In the genomic region with DNA sequence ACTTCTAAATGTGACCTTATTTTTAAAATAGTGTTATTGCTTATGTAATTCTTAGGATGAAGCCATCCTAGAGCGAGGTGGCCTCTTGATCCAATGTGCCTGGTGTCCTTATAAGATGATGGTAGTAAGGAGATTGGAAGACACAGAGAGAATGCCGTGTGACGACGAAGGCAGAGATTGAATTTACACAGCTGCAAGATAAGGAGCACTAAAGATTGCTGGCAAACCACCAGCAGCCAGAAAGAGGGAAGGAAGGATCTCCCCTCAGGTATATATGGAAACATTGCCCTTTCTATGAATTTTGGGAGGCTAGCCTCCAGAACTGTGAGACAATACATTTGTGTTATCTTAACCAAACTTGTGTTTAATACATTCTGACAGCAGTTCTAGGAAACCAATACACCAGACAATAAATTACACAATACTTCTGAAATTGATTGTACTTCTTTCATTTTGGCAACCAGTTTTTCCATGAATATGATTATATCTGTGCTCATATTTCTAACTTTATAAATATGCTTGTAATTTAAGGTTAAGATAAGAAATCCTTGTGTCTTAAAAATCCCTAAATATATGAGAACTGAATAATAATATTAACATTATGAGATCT, we compare ENCODE assay signal across 17 cellular contexts.
DNase-seq lines count a peak whose midpoint lies in the region; ATAC-seq, FAIRE-seq and TF ChIP-seq lines count a peak whose summit lies in the region.
"Had no signal": no experiment of that assay in that cellular context is flagged by ENCODE, and none has a peak within 500 bp of the region (broad histone marks: within the 10 kb centered on the region; RNA-seq: fewer than 3 reads in every experiment).

No MANE protein-coding gene starts in this region.

- H3K27ac ChIP-seq in DND-41 (ENCODE audit: low read length), result no peak overlapping the region
- H3K27ac ChIP-seq in Karpas-422 (ENCODE audit: low read length), result peak overlapping the region; percentile 76
- no peak overlapping the region for H3K27ac ChIP-seq in K562 (ENCODE audit: extremely low read depth, low read depth, low read length)

- H3K9ac ChIP-seq in DND-41 (ENCODE audit: low read depth, low read length), result no peak overlapping the region
- H3K9ac ChIP-seq in Karpas-422 (ENCODE audit: low read length), result peak overlapping the region; percentile 10; the same call in 1 of the 2 replicates
- no peak overlapping the region for H3K9ac ChIP-seq in K562 (ENCODE audit: insufficient read depth in 1 of 2, low read depth in 2 of 2, low read length in 2 of 2)

- in situ Hi-C loops in K562 (cut with MboI), result no loop called here

- FAIRE-seq in K562 (lab: Jason Lieb, UNC) (no peak), urothelium cell line (lab: Jason Lieb, UNC) (peak; percentile 59)
- FAIRE-seq: G401.6, GM12891 had no signal

- H3K4me3 ChIP-seq in DND-41 (ENCODE audit: low read depth in 1 of 2, low read length in 2 of 2) (no peak overlapping the region), Karpas-422 (ENCODE audit: low read length) (no peak overlapping the region), K562 (no peak overlapping the region), mucosa of descending colon (no peak overlapping the region), lower leg skin (ENCODE audit: low read depth, poor library complexity, severe bottlenecking) (no peak overlapping the region)
- H3K4me3 ChIP-seq: HAP-1 had no signal

- POLR2A ChIA-PET in K562 (lab: Yijun Ruan, JAX), result interaction anchor here (0.6 to 3.7 kb wide), 8 partner anchors 7 to 128 kb away, joined by 3 to 17 read pairs (median 4); no protein-coding TSS in a partner anchor

- H3K4me2 ChIP-seq in DND-41 (ENCODE audit: insufficient read depth, low read length) (no peak overlapping the region), Karpas-422 (ENCODE audit: low read depth, low read length, poor library complexity, severe bottlenecking) (no peak overlapping the region), K562 (ENCODE audit: insufficient read depth, low read length) (no peak overlapping the region)

- no peaks in the 10 kb centered on the region for H3K9me2 ChIP-seq in Karpas-422 (replicated peaks; ENCODE audit: insufficient read depth, low read length)

- H3K9me1 ChIP-seq in K562 (ENCODE audit: control insufficient read depth, insufficient read depth, low read length), result peaks cover 3% of the 10 kb centered on the region

- no peak for TF ChIP-seq POLR2A in K562 (conservative IDR thresholded peaks at IDR 0.05)
- no peak for TF ChIP-seq POLR2A in lower leg skin (IDR thresholded peaks at IDR 0.05)

- no peak for TF ChIP-seq EP300 in K562 (IDR thresholded peaks at IDR 0.05; ENCODE audit: low read length)

- H2AFZ ChIP-seq in DND-41 (ENCODE audit: low read depth, low read length) (peak overlapping the region; percentile 36), Karpas-422 (ENCODE audit: low read length) (no peak overlapping the region), K562 (ENCODE audit: low read depth, low read length) (no peak overlapping the region)

- H3K9me3 ChIP-seq in DND-41 (ENCODE audit: insufficient read depth, low read length, severe bottlenecking) (no peaks in the 10 kb centered on the region), Karpas-422 (ENCODE audit: low read length) (no peaks in the 10 kb centered on the region), K562 (replicated peaks; ENCODE audit: control insufficient read depth, insufficient read depth, low read depth, low read length) (no peaks in the 10 kb centered on the region), mucosa of descending colon (no peaks in the 10 kb centered on the region)
- H3K9me3 ChIP-seq: HAP-1 had no signal

- H3K27me3 ChIP-seq in DND-41 (ENCODE audit: insufficient read depth, low read length, poor library complexity) (no peaks in the 10 kb centered on the region), Karpas-422 (ENCODE audit: low read length) (no peaks in the 10 kb centered on the region), K562 (ENCODE audit: control insufficient read depth in 2 of 2, insufficient read depth in 2 of 2, low read length in 2 of 2) (peaks cover 0 to 16% of the 10 kb centered on the region in 2 experiments; a peak in 2 of 5 replicates)

- H3K79me2 ChIP-seq in DND-41 (ENCODE audit: insufficient read depth, low read length), result no peaks in the 10 kb centered on the region
- no peaks in the 10 kb centered on the region for H3K79me2 ChIP-seq in Karpas-422 (ENCODE audit: low read length)
- H3K79me2 ChIP-seq in K562 (ENCODE audit: control insufficient read depth, insufficient read depth, low read length), result no peaks in the 10 kb centered on the region

- ATAC-seq in DND-41 (ENCODE audit: insufficient read depth, low read depth) (no peak), K562 (no peak), mucosa of descending colon (no peak)

- H3K36me3 ChIP-seq in DND-41 (ENCODE audit: insufficient read depth, low read length) (no peaks in the 10 kb centered on the region), Karpas-422 (ENCODE audit: insufficient read depth, low read length) (no peaks in the 10 kb centered on the region), K562 (ENCODE audit: control insufficient read depth, insufficient read depth, low read length) (no peaks in the 10 kb centered on the region), mucosa of descending colon (ENCODE audit: low read depth) (no peaks in the 10 kb centered on the region)
- H3K36me3 ChIP-seq: HAP-1 had no signal

- CTCF ChIA-PET in K562 (lab: Yijun Ruan, JAX; ENCODE audit: low intra/inter-chr PET ratio), result interaction anchor here (0.6 to 1.3 kb wide), 5 partner anchors 10 to 184 kb away, joined by 3 to 4 read pairs (median 3); no protein-coding TSS in a partner anchor

- intact Hi-C loops in K562 (cut with micrococcal nuclease) (no loop called here), mucosa of descending colon (cut with DNase I, micrococcal nuclease) (no loop called here), lower leg skin (cut with DNase I; ENCODE audit: low total_unique reads) (no loop called here)

- TF ChIP-seq RAD21 in K562 (CRISPR knock-in tag; conservative IDR thresholded peaks at IDR 0.05 in 1 of 2, IDR thresholded peaks at IDR 0.05 in 1 of 2), result no peak

- TF ChIP-seq CTCF in DND-41 (IDR thresholded peaks at IDR 0.05; ENCODE audit: borderline replicate concordance, extremely low read depth, low read length, poor library complexity, severe bottlenecking) (no peak), K562 (IDR thresholded peaks at IDR 0.05 in 2 of 3, conservative IDR thresholded peaks at IDR 0.05 in 1 of 3; ENCODE audit: insufficient read depth in 2 of 3, low read depth in 1 of 3, low read length in 3 of 3) (no peak), mucosa of descending colon (IDR thresholded peaks at IDR 0.05) (no peak), lower leg skin (IDR thresholded peaks at IDR 0.05) (no peak)

- under 1% methylated on average over 4 of the region's 4 CpGs for whole genome bisulfite sequencing in K562 (ENCODE audit: insufficient coverage, low coverage, missing lambda C conversion rate)
- 68 to 70% methylated on average over 4 of the region's 4 CpGs for WGBS in lower leg skin, 2 donors

- H4K20me1 ChIP-seq in DND-41 (ENCODE audit: insufficient read depth, low read length), result no peaks in the 10 kb centered on the region
- no peaks in the 10 kb centered on the region for H4K20me1 ChIP-seq in Karpas-422 (ENCODE audit: insufficient read depth, low read depth, low read length)
- no peaks in the 10 kb centered on the region for H4K20me1 ChIP-seq in K562 (replicated peaks; ENCODE audit: control insufficient read depth, insufficient read depth, low read length)

- BruUV-seq in K562 (replicated peaks; lab: Mats Ljungman, UMichigan), result no TSS peak

- DNase-seq in DND-41, result no peak
- DNase-seq in Karpas-422, result no peak
- DNase-seq in K562 (ENCODE audit: extremely low read depth in 1 of 4, low spot score in 3 of 4), result peak in 2 of 4 experiments; percentile 40 to 42
- no peak for DNase-seq in urothelium cell line (ENCODE audit: low spot score)
- DNase-seq in mucosa of descending colon, result no peak
- DNase-seq in lower leg skin (ENCODE audit: low spot score in 2 of 2), result no peak
- no peak for DNase-seq in stimulated activated CD8-positive, alpha-beta memory T cell treated with anti-CD3 and anti-CD28 coated beads, Interleukin-4, amount 100 ng/mL, for 48 hours
- DNase-seq: ACHN; C1 segment of cervical spinal cord; Calu3; CD4-positive, alpha-beta T cell; DMS 273 treated with DMSO at 0.1 percent for 48 hours; EL; GOT3 had no signal

- H3K4me1 ChIP-seq in DND-41 (ENCODE audit: insufficient read depth, low read length) (peaks cover 12% of the 10 kb centered on the region), Karpas-422 (ENCODE audit: low read length) (peaks cover 73% of the 10 kb centered on the region), K562 (replicated peaks in 1 of 2; ENCODE audit: control insufficient read depth in 2 of 2, insufficient read depth in 2 of 2, low read length in 2 of 2) (peaks cover 0 to 4% of the 10 kb centered on the region in 2 experiments; a peak in 1 of 5 replicates), mucosa of descending colon (ENCODE audit: low read depth) (no peaks in the 10 kb centered on the region)
- H3K4me1 ChIP-seq: HAP-1 had no signal

TF ChIP-seq in K562, 482 proteins besides CTCF, POLR2A, EP300 and RAD21 (continues in another document):
- TF ChIP-seq CEBPB (tag; IDR thresholded peaks at IDR 0.05) (peak; percentile 90), CBX1 (IDR thresholded peaks at IDR 0.05; ENCODE audit: low read depth) (no peak), TAF1 (IDR thresholded peaks at IDR 0.05; ENCODE audit: control insufficient read depth, extremely low read depth, insufficient read depth, low read length, severe bottlenecking) (no peak), ATF1 (CRISPR knock-in tag; IDR thresholded peaks at IDR 0.05) (no peak), ATF1 (tag; IDR thresholded peaks at IDR 0.05) (peak; percentile 63), FOXJ2 (tag; IDR thresholded peaks at IDR 0.05) (0 out of 2 replicates have a peak, but pooled peaks have one; percentile 19)
- TF ChIP-seq, protein P1, sequence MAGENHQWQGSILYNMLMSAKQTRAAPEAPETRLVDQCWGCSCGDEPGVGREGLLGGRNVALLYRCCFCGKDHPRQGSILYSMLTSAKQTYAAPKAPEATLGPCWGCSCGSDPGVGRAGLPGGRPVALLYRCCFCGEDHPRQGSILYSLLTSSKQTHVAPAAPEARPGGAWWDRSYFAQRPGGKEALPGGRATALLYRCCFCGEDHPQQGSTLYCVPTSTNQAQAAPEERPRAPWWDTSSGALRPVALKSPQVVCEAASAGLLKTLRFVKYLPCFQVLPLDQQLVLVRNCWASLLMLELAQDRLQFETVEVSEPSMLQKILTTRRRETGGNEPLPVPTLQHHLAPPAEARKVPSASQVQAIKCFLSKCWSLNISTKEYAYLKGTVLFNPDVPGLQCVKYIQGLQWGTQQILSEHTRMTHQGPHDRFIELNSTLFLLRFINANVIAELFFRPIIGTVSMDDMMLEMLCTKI (IDR thresholded peaks at IDR 0.05; ENCODE audit: partially characterized antibody), result no peak
